Comparison of ENCODE assay signal across 11 cellular contexts in genomic region chr7:1979591-1980560, GRCh38.
DNase-seq lines count a peak whose midpoint lies in the region; ATAC-seq, FAIRE-seq and TF ChIP-seq lines count a peak whose summit lies in the region.
"Had no signal": no experiment of that assay in that cellular context is flagged by ENCODE, and none has a peak within 500 bp of the region (broad histone marks: within the 10 kb centered on the region; RNA-seq: fewer than 3 reads in every experiment).

No MANE protein-coding gene starts in this region.

- no peak overlapping the region for H3K4me3 ChIP-seq in K562
- H3K4me3 ChIP-seq: cardiac muscle cell had no signal

- H3K27ac Mint-ChIP-seq in stimulated activated memory B cell treated with anti-CD40 and anti-IgM and Interleukin-4, amounts not matched to agents 10 μg/mL and 1 μg/mL and 100 μg/mL, for 72 hours = peak overlapping the region; percentile 68
- H3K27ac Mint-ChIP-seq: T-cell had no signal

- H3K4me1 ChIP-seq in K562 (replicated peaks in 1 of 2; ENCODE audit: control insufficient read depth in 2 of 2, insufficient read depth in 2 of 2, low read length in 2 of 2) = peaks cover 0 to 24% of the 10 kb centered on the region in 2 experiments; a peak in 2 of 5 replicates

- no peak for TF ChIP-seq EP300 in K562 (IDR thresholded peaks at IDR 0.05; ENCODE audit: low read length)

- H3K79me2 ChIP-seq in K562 (ENCODE audit: control insufficient read depth, insufficient read depth, low read length) = no peaks in the 10 kb centered on the region

- intact Hi-C loops in K562 (cut with micrococcal nuclease) = no loop called here

- BruUV-seq in K562 (replicated peaks; lab: Mats Ljungman, UMichigan) = no TSS peak

- no peaks in the 10 kb centered on the region for H3K9me3 ChIP-seq in K562 (replicated peaks; ENCODE audit: control insufficient read depth, insufficient read depth, low read depth, low read length)

- no peak for FAIRE-seq in K562 (lab: Jason Lieb, UNC)

- no peaks in the 10 kb centered on the region for H4K20me1 ChIP-seq in K562 (replicated peaks; ENCODE audit: control insufficient read depth, insufficient read depth, low read length)

- H3K9me3 Mint-ChIP-seq in stimulated activated memory B cell treated with anti-CD40 and anti-IgM and Interleukin-4, amounts not matched to agents 10 μg/mL and 1 μg/mL and 100 μg/mL, for 72 hours = no peaks in the 10 kb centered on the region
- H3K9me3 Mint-ChIP-seq: T-cell had no signal

- no peak overlapping the region for H3K4me2 ChIP-seq in K562 (ENCODE audit: insufficient read depth, low read length)

- no peaks in the 10 kb centered on the region for H3K27me3 Mint-ChIP-seq in stimulated activated memory B cell treated with anti-CD40 and anti-IgM and Interleukin-4, amounts not matched to agents 10 μg/mL and 1 μg/mL and 100 μg/mL, for 72 hours
- H3K27me3 Mint-ChIP-seq: T-cell had no signal

- no peaks in the 10 kb centered on the region for H3K9me1 ChIP-seq in K562 (ENCODE audit: control insufficient read depth, insufficient read depth, low read length)

- TF ChIP-seq CTCF in K562 (IDR thresholded peaks at IDR 0.05 in 2 of 3, conservative IDR thresholded peaks at IDR 0.05 in 1 of 3; ENCODE audit: insufficient read depth in 2 of 3, low read depth in 1 of 3, low read length in 3 of 3) = no peak

- WGBS in K562 (ENCODE audit: insufficient coverage, low coverage, missing lambda C conversion rate) = 87% methylated on average over 31 of the region's 40 CpGs

- peaks cover 15% of the 10 kb centered on the region; the same call in 1 of the 3 replicates for H3K36me3 ChIP-seq in K562 (ENCODE audit: control insufficient read depth, insufficient read depth, low read length)
- H3K36me3 ChIP-seq: cardiac muscle cell had no signal

- peaks cover 42% of the 10 kb centered on the region for H3K36me3 Mint-ChIP-seq in stimulated activated memory B cell treated with anti-CD40 and anti-IgM and Interleukin-4, amounts not matched to agents 10 μg/mL and 1 μg/mL and 100 μg/mL, for 72 hours

- TF ChIP-seq POLR2A in K562 (conservative IDR thresholded peaks at IDR 0.05) = no peak

- peak overlapping the region; percentile 63 for H3K4me3 Mint-ChIP-seq in stimulated activated memory B cell treated with anti-CD40 and anti-IgM and Interleukin-4, amounts not matched to agents 10 μg/mL and 1 μg/mL and 100 μg/mL, for 72 hours
- H3K4me3 Mint-ChIP-seq: T-cell had no signal

- DNase-seq in GM19238 (ENCODE audit: insufficient read length, low spot score) (peak; percentile 61), K562 (ENCODE audit: extremely low read depth in 1 of 4, low spot score in 3 of 4) (peak; percentile 27 to 64 (median 45)), occipital lobe (lab: John Stamatoyannopoulos, UW) (no peak), COLO829 (ENCODE audit: low spot score) (no peak)
- DNase-seq: foreskin melanocyte, GOT3, T-cell had no signal

- POLR2A ChIA-PET in K562 (lab: Yijun Ruan, JAX) = no interaction called here

- H3K4me1 Mint-ChIP-seq in stimulated activated memory B cell treated with anti-CD40 and anti-IgM and Interleukin-4, amounts not matched to agents 10 μg/mL and 1 μg/mL and 100 μg/mL, for 72 hours = peaks cover 20% of the 10 kb centered on the region

- H3K27me3 ChIP-seq in K562 (ENCODE audit: control insufficient read depth in 2 of 2, insufficient read depth in 2 of 2, low read length in 2 of 2) = no peaks in the 10 kb centered on the region
- H3K27me3 ChIP-seq: cardiac muscle cell had no signal

- TF ChIP-seq RAD21 in K562 (CRISPR knock-in tag; conservative IDR thresholded peaks at IDR 0.05 in 1 of 2, IDR thresholded peaks at IDR 0.05 in 1 of 2) = no peak

- CTCF ChIA-PET in K562 (lab: Yijun Ruan, JAX; ENCODE audit: low intra/inter-chr PET ratio) = no interaction called here

- peak; percentile 59 for ATAC-seq in HG02852 (IDR thresholded peaks at IDR 0.05; ENCODE audit: unreplicated experiment)
- ATAC-seq in K562 = peak; percentile 85
- ATAC-seq in stimulated activated memory B cell treated with anti-CD40 and anti-IgM and Interleukin-4, amounts not matched to agents 10 μg/mL and 1 μg/mL and 100 μg/mL, for 72 hours = peak; percentile 94
- no peak for ATAC-seq in GM18870 (IDR thresholded peaks at IDR 0.05; ENCODE audit: unreplicated experiment)

- H3K9ac ChIP-seq in K562 (ENCODE audit: insufficient read depth in 1 of 2, low read depth in 2 of 2, low read length in 2 of 2) = no peak overlapping the region

- H3K27ac ChIP-seq in K562 (ENCODE audit: extremely low read depth, low read depth, low read length) = no peak overlapping the region
- H3K27ac ChIP-seq: cardiac muscle cell had no signal

- in situ Hi-C loops in K562 (cut with MboI) = no loop called here

- H2AFZ ChIP-seq in K562 (ENCODE audit: low read depth, low read length) = no peak overlapping the region

TF ChIP-seq in K562, 482 proteins besides CTCF, POLR2A, EP300 and RAD21:
- TF ChIP-seq EGR1 (conservative IDR thresholded peaks at IDR 0.05) (peak; percentile 52), ETV5 (CRISPR knock-in tag; IDR thresholded peaks at IDR 0.05; ENCODE audit: low read depth) (no peak), PML (IDR thresholded peaks at IDR 0.05; ENCODE audit: low read length) (no peak), FOXP4 (CRISPR knock-in tag; IDR thresholded peaks at IDR 0.05; ENCODE audit: borderline replicate concordance) (no peak), POLR2AphosphoS5 (IDR thresholded peaks at IDR 0.05; ENCODE audit: control insufficient read depth, insufficient read depth, low read depth, low read length) (peak; percentile 53; the same call in 1 of the 2 replicates), SIX5 (IDR thresholded peaks at IDR 0.05; ENCODE audit: borderline replicate concordance in 1 of 2, insufficient read depth in 1 of 2, low read depth in 1 of 2, low read length in 2 of 2) (peak in 1 of 2 experiments; percentile 21; a peak in 1 of 4 replicates)
TF ChIP-seq in K562: peak in this region for 3.

Comparison
In these comparisons a context has a peak if more than half of its experiments do, and no peak if none do; other contexts are left out.
1. DNase-seq: peak in GM19238 (single experiment) and K562 (4 of 4); none in occipital lobe (single experiment) and COLO829 (single experiment).